Comparison of ENCODE assay signal across 8 cellular contexts in the genomic region with DNA sequence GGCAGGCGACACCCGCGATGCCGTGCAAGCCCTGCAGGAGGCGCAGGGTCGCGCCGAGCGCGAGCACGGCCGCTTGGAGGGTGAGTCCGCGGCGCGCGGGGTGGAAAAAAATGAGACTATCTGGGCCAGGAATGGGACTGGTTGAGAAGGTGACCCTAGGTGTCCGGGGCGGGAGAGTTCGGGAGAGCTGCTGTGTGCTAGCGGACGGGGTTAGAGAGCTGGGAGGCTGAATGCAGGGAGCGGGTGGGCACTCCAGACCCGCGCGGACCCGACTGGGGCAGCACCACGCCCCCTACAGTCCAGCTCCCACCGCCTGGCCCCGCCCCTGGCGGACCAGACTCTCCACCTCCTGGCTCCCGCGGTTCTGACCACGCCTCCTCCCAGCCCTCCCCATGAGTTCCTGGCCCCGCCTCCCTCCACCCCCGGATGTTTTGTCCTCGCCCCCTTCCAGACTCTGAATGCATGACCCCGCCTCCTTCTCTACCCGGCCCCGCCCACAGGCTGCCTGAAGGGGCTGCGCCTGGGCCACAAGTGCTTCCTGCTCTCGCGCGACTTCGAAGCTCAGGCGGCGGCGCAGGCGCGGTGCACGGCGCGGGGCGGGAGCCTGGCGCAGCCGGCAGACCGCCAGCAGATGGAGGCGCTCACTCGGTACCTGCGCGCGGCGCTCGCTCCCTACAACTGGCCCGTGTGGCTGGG. TPM values are rescaled to one million over a fixed set of nuclear protein-coding genes. Genes with fewer than 3 reads are reported as not detected.
A peak's percentile ranks its signal among the peaks of the same experiment; 100 is the strongest.
DNase-seq lines count a peak whose midpoint lies in the region; ATAC-seq lines count a peak whose summit lies in the region.

No MANE protein-coding gene starts in this region.

- no peaks in the 10 kb centered on the region for H3K79me1 ChIP-seq in mesenchymal stem cell (replicated peaks; ENCODE audit: low read length, poor library complexity, severe bottlenecking)

- H3K27me3 ChIP-seq in mesenchymal stem cell (ENCODE audit: control insufficient read depth in 1 of 2, insufficient read depth in 1 of 2, low read length in 2 of 2) = no peaks in the 10 kb centered on the region

- H3K18ac ChIP-seq in mesenchymal stem cell (ENCODE audit: low read depth in 1 of 2, low read length in 2 of 2) = no peak overlapping the region

- peaks cover 0 to 3% of the 10 kb centered on the region in 2 donors for H3K9me3 Mint-ChIP-seq in effector memory CD8-positive, alpha-beta T cell

- DNase-seq in ACHN (peak; percentile 97), NCI-H774 (lab: John Stamatoyannopoulos, UW) (peak; percentile 98), mesenchymal stem cell (peak; percentile 77)
- peak; percentile 89 to 91 (median 91) for DNase-seq in activated CD8-positive, alpha-beta memory T cell treated with anti-CD3 and anti-CD28 coated beads for 48 hours (ENCODE audit: low read depth in 2 of 3, low spot score in 2 of 3)
- peak; percentile 55 to 65 (median 58) for DNase-seq in effector memory CD8-positive, alpha-beta T cell
- peak; percentile 90 for DNase-seq in stimulated activated CD8-positive, alpha-beta memory T cell treated with anti-CD3 and anti-CD28 coated beads, Interleukin-12 subunit alpha, Interleukin-12 subunit beta, amount 100 ng/mL, for 1 hour (ENCODE audit: low read depth)

- no peak overlapping the region for H3K27ac ChIP-seq in mesenchymal stem cell (ENCODE audit: low read length, poor library complexity, severe bottlenecking)

- peaks cover 7 to 16% of the 10 kb centered on the region in 2 donors for H3K4me1 Mint-ChIP-seq in effector memory CD8-positive, alpha-beta T cell (ENCODE audit: low read depth in 2 of 2)

- H3K4me3 Mint-ChIP-seq in effector memory CD8-positive, alpha-beta T cell = peak overlapping the region; percentile 76 to 78

- H4K91ac ChIP-seq in mesenchymal stem cell (ENCODE audit: low read length) = peak overlapping the region; percentile 40

- in situ Hi-C loops in ACHN (cut with HindIII; ENCODE audit: low pct_ligation_motif_present, low pct_unique_long_range_greater_than_20kb, low sequenced_read_pairs) = no loop called here

- no peak overlapping the region for H2BK12ac ChIP-seq in mesenchymal stem cell (ENCODE audit: low read length in 2 of 2)

- H3K23ac ChIP-seq in mesenchymal stem cell (ENCODE audit: low read length in 2 of 2) = no peak overlapping the region

- H3K14ac ChIP-seq in mesenchymal stem cell (ENCODE audit: low read length in 2 of 2) = no peak overlapping the region

- H3K9me3 ChIP-seq in mesenchymal stem cell (ENCODE audit: control insufficient read depth, low read length) = no peaks in the 10 kb centered on the region

- H3K4ac ChIP-seq in mesenchymal stem cell (ENCODE audit: low read depth in 1 of 2, low read length in 2 of 2) = no peak overlapping the region

- peak overlapping the region; percentile 39 for H4K8ac ChIP-seq in mesenchymal stem cell (ENCODE audit: low read length)

- ATAC-seq in GM18909 (IDR thresholded peaks at IDR 0.05; ENCODE audit: poor library complexity, unreplicated experiment) (peak; percentile 75), HG03439 (IDR thresholded peaks at IDR 0.05; ENCODE audit: unreplicated experiment) (peak; percentile 78)
- ATAC-seq in effector memory CD8-positive, alpha-beta T cell (replicated peaks) = peak; percentile 83

- H3K4me3 ChIP-seq in mesenchymal stem cell (ENCODE audit: insufficient read depth in 1 of 2, low read depth in 1 of 2, low read length in 2 of 2) = peak overlapping the region; percentile 31 to 92

- no peak overlapping the region for H2AK5ac ChIP-seq in mesenchymal stem cell (ENCODE audit: low read length, severe bottlenecking)

- no peaks in the 10 kb centered on the region for H3K36me3 Mint-ChIP-seq in effector memory CD8-positive, alpha-beta T cell (ENCODE audit: insufficient read depth)

- H3K4me2 ChIP-seq in mesenchymal stem cell (ENCODE audit: low read length, poor library complexity, severe bottlenecking) = no peak overlapping the region

- H2AFZ ChIP-seq in mesenchymal stem cell (ENCODE audit: low read depth, low read length) = peak overlapping the region; percentile 70

- 38% methylated on average over 44 of the region's 65 CpGs for WGBS in mesenchymal stem cell

- peaks cover 0 to 7% of the 10 kb centered on the region in 2 experiments for H3K36me3 ChIP-seq in mesenchymal stem cell (ENCODE audit: control insufficient read depth in 1 of 2, insufficient read depth in 2 of 2, low read depth in 1 of 2, low read length in 2 of 2)

- peak overlapping the region; percentile 94 for H3K9ac ChIP-seq in mesenchymal stem cell (ENCODE audit: low read length)

- H2BK15ac ChIP-seq in mesenchymal stem cell (ENCODE audit: low read depth, poor library complexity, severe bottlenecking) = no peak overlapping the region

- H2BK120ac ChIP-seq in mesenchymal stem cell (ENCODE audit: low read depth, low read length) = no peak overlapping the region

- peaks cover 1% of the 10 kb centered on the region for H3K4me1 ChIP-seq in mesenchymal stem cell (ENCODE audit: control insufficient read depth, insufficient read depth, low read depth, low read length)

- H3K27ac Mint-ChIP-seq in effector memory CD8-positive, alpha-beta T cell = no peak overlapping the region

- H3K27me3 Mint-ChIP-seq in effector memory CD8-positive, alpha-beta T cell = peaks cover 81 to 89% of the 10 kb centered on the region in 2 donors

- H2BK5ac ChIP-seq in mesenchymal stem cell (ENCODE audit: low read depth, low read length, poor library complexity, severe bottlenecking) = no peak overlapping the region

RNA-seq across cellular contexts. Expression of gene CLEC11A, which starts 1.5 kb away (rescaled TPM):
- 2.0 TPM for polyA plus RNA-seq in mesenchymal stem cell (2013, experiment 1 of 2)
- 2.5 TPM for polyA plus RNA-seq in mesenchymal stem cell (2013, experiment 2 of 2)

RNA-seq across cellular contexts. Expression of gene SHANK1, which starts 5.1 kb away (rescaled TPM):
- 0.17 TPM for polyA plus RNA-seq in mesenchymal stem cell (2013, experiment 1 of 2)
- polyA plus RNA-seq in mesenchymal stem cell (2013, experiment 2 of 2) = 0.22 TPM

RNA-seq across cellular contexts. Expression of gene GPR32, which starts 45.6 kb away (rescaled TPM):
- not detected for polyA plus RNA-seq in mesenchymal stem cell (2013, experiment 1 of 2)
- not detected for polyA plus RNA-seq in mesenchymal stem cell (2013, experiment 2 of 2)
